8 cellular contexts compared by ENCODE assay signal in genomic region chr1:109740615-109741373, GRCh38. TPM values are rescaled to one million over a fixed set of nuclear protein-coding genes. Genes with fewer than 3 reads are reported as not detected.
A peak's percentile ranks its signal among the peaks of the same experiment; 100 is the strongest.
DNase-seq lines count a peak whose midpoint lies in the region; ATAC-seq and TF ChIP-seq lines count a peak whose summit lies in the region.

GSTM3 (minus strand) TSS chr1:109741038; CDS start chr1:109740287, 751 bp downstream.

- peak within 1 kb of the TSS; percentile 73 for H2AFZ ChIP-seq in mesenchymal stem cell (ENCODE audit: low read depth, low read length)

- H2BK12ac ChIP-seq in mesenchymal stem cell (ENCODE audit: low read length in 2 of 2), result no peak within 1 kb of the TSS

- H3K27me3 ChIP-seq in mesenchymal stem cell (ENCODE audit: control insufficient read depth in 1 of 2, insufficient read depth in 1 of 2, low read length in 2 of 2), result peaks cover 0 to 19% of the 10 kb centered on the region in 2 experiments
- H3K27me3 ChIP-seq in tibial artery, result no peaks in the 10 kb centered on the region

- no peaks in the 10 kb centered on the region for H3K27me3 Mint-ChIP-seq in Calu3 (ENCODE audit: unreplicated experiment)

- H3K4me1 ChIP-seq in mesenchymal stem cell (ENCODE audit: control insufficient read depth, insufficient read depth, low read depth, low read length) (peaks cover 6% of the 10 kb centered on the region), tibial artery (peaks cover 0 to 16% (median 3%) of the 10 kb centered on the region in 4 donors)

- H3K79me1 ChIP-seq in mesenchymal stem cell (replicated peaks; ENCODE audit: low read length, poor library complexity, severe bottlenecking), result peaks cover 5% of the 10 kb centered on the region

- no peaks in the 10 kb centered on the region for H3K9me3 ChIP-seq in mesenchymal stem cell (ENCODE audit: control insufficient read depth, low read length)
- no peaks in the 10 kb centered on the region for H3K9me3 ChIP-seq in tibial artery

- H4K8ac ChIP-seq in mesenchymal stem cell (ENCODE audit: low read length), result peak within 1 kb of the TSS; percentile 87

- H3K4me3 ChIP-seq in mesenchymal stem cell (ENCODE audit: insufficient read depth in 1 of 2, low read depth in 1 of 2, low read length in 2 of 2) (peak within 1 kb of the TSS; percentile 78 to 82), tibial artery (peak within 1 kb of the TSS; percentile 74 to 76)

- H3K27ac ChIP-seq in cingulate gyrus (ENCODE audit: low read depth, low read length) (peak within 1 kb of the TSS; percentile 16), mesenchymal stem cell (ENCODE audit: low read length, poor library complexity, severe bottlenecking) (no peak within 1 kb of the TSS), tibial artery (peak within 1 kb of the TSS; percentile 79 to 86)

- TF ChIP-seq CTCF in Calu3 (IDR thresholded peaks at IDR 0.05; ENCODE audit: unreplicated experiment) (no peak), tibial artery (IDR thresholded peaks at IDR 0.05) (no peak)

- H3K9ac ChIP-seq in mesenchymal stem cell (ENCODE audit: low read length), result peak within 1 kb of the TSS; percentile 82

- H2BK120ac ChIP-seq in mesenchymal stem cell (ENCODE audit: low read depth, low read length), result peak within 1 kb of the TSS; percentile 96

- peak within 1 kb of the TSS; percentile 62 for H4K91ac ChIP-seq in mesenchymal stem cell (ENCODE audit: low read length)

- H3K27ac Mint-ChIP-seq in Calu3 (ENCODE audit: unreplicated experiment), result peak within 1 kb of the TSS; percentile 28

- H3K23ac ChIP-seq in mesenchymal stem cell (ENCODE audit: low read length in 2 of 2), result no peak within 1 kb of the TSS

- 9% methylated on average over 9 of the region's 10 CpGs for WGBS in mesenchymal stem cell

- no TSS peak for BruUV-seq in Calu3 (replicated peaks; lab: Mats Ljungman, UMichigan)

- no peak for DNase-seq in Calu3
- DNase-seq in M059J (ENCODE audit: low read depth), result peak; percentile 18
- DNase-seq in mesenchymal stem cell, result no peak
- no peak for DNase-seq in tibial artery
- no peak for DNase-seq in SKM-1 (lab: John Stamatoyannopoulos, UW; ENCODE audit: unreplicated experiment)
- no peak for DNase-seq in foreskin melanocyte

- no peak within 1 kb of the TSS for H2BK5ac ChIP-seq in mesenchymal stem cell (ENCODE audit: low read depth, low read length, poor library complexity, severe bottlenecking)

- H2BK15ac ChIP-seq in mesenchymal stem cell (ENCODE audit: low read depth, poor library complexity, severe bottlenecking), result peak within 1 kb of the TSS; percentile 96

- intact Hi-C loops in Calu3 (cut with micrococcal nuclease; ENCODE audit: unreplicated experiment) (no loop called here), tibial artery (cut with DNase I; ENCODE audit: low total_unique reads) (no loop called here)

- peaks cover 13 to 21% of the 10 kb centered on the region in 2 experiments for H3K36me3 ChIP-seq in mesenchymal stem cell (ENCODE audit: control insufficient read depth in 1 of 2, insufficient read depth in 2 of 2, low read depth in 1 of 2, low read length in 2 of 2)
- peaks cover 7 to 19% (median 12%) of the 10 kb centered on the region in 3 donors for H3K36me3 ChIP-seq in tibial artery

- peak within 1 kb of the TSS in 1 of 2 experiments; percentile 58 for H3K14ac ChIP-seq in mesenchymal stem cell (ENCODE audit: low read length in 2 of 2)

- no peak for ATAC-seq in HG02588 (IDR thresholded peaks at IDR 0.05; ENCODE audit: unreplicated experiment)

- peak within 1 kb of the TSS; percentile 60 to 75 for H3K4ac ChIP-seq in mesenchymal stem cell (ENCODE audit: low read depth in 1 of 2, low read length in 2 of 2)

- H3K9me3 Mint-ChIP-seq in Calu3 (ENCODE audit: low read depth, unreplicated experiment), result no peaks in the 10 kb centered on the region

- peaks cover 28% of the 10 kb centered on the region for H3K36me3 Mint-ChIP-seq in Calu3 (ENCODE audit: insufficient read depth, unreplicated experiment)

- H3K4me2 ChIP-seq in mesenchymal stem cell (ENCODE audit: low read length, poor library complexity, severe bottlenecking), result peak within 1 kb of the TSS; percentile 53

- peak within 1 kb of the TSS; percentile 89 to 90 for H3K18ac ChIP-seq in mesenchymal stem cell (ENCODE audit: low read depth in 1 of 2, low read length in 2 of 2)

- CTCF ChIA-PET in Calu3 (lab: Charles Lee), result interaction anchor here (1.0 kb wide), 1 partner anchor 23 kb away, joined by 3 read pairs; no protein-coding TSS in a partner anchor

- H3K4me3 Mint-ChIP-seq in Calu3 (ENCODE audit: low read depth, unreplicated experiment), result peak within 1 kb of the TSS; percentile 62

- H3K4me1 Mint-ChIP-seq in Calu3 (ENCODE audit: low read depth, unreplicated experiment), result peaks cover 10% of the 10 kb centered on the region

- no peak within 1 kb of the TSS for H2AK5ac ChIP-seq in mesenchymal stem cell (ENCODE audit: low read length, severe bottlenecking)

RNA-seq across cellular contexts. Expression of gene GSTM3, which starts in this region (rescaled TPM):
- 67.9 and 73.7 TPM in 2 replicates for total RNA-seq in Calu3 (2022)
- 159 and 216 TPM in 2 replicates for total RNA-seq in M059J (2014; rRNA removed; shearing (Covaris generic))
- polyA plus RNA-seq in mesenchymal stem cell (2013, experiment 1 of 2), result 203 TPM
- 207 TPM for polyA plus RNA-seq in mesenchymal stem cell (2013, experiment 2 of 2)
